22 cellular contexts compared by ENCODE assay signal in the genomic region with DNA sequence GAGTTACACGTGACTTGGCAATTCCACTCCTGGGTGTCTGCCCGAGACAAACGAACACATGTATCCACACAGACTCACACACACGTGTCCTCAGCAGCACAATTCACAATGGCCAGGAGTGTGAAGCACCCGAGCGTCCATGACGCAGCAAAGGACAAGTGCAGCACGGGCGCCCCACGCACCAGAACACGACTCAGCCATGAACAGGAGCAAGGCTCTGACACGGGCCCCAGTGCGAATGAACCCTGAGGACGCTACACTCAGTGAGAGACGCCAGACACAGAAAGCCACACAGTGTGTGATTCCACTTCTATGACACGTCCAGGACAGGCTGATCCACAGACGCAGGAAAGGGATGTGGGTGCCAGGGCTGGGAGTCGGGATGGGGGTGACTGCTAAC. TPM values are rescaled to one million over a fixed set of nuclear protein-coding genes. Genes with fewer than 3 reads are reported as not detected.
DNase-seq lines count a peak whose midpoint lies in the region; ATAC-seq and TF ChIP-seq lines count a peak whose summit lies in the region.
"Had no signal": no experiment of that assay in that cellular context is flagged by ENCODE, and none has a peak within 500 bp of the region (broad histone marks: within the 10 kb centered on the region; RNA-seq: fewer than 3 reads in every experiment).

No MANE protein-coding gene starts in this region.

- H3K27me3 Mint-ChIP-seq in T-helper 17 cell (no peaks in the 10 kb centered on the region), chondrocyte (ENCODE audit: low read depth) (no peaks in the 10 kb centered on the region), H9 (ENCODE audit: low read depth) (no peaks in the 10 kb centered on the region)
- H3K27me3 Mint-ChIP-seq: CD4-positive, alpha-beta memory T cell had no signal

- no peak overlapping the region for H2AFZ ChIP-seq in H9 (ENCODE audit: low read length)
- H2AFZ ChIP-seq: GM23248 had no signal

- no peak overlapping the region for H4K5ac ChIP-seq in H9 (ENCODE audit: insufficient read length, low read depth, low read length)

- H4K8ac ChIP-seq in H9 (replicated peaks; ENCODE audit: insufficient read length, low read depth, low read length): no peak overlapping the region

- H3K79me1 ChIP-seq in H9 (ENCODE audit: insufficient read depth, low read depth, low read length, poor library complexity, severe bottlenecking): no peaks in the 10 kb centered on the region

- H3K4me1 ChIP-seq in H9 (ENCODE audit: insufficient read depth, low read length): no peaks in the 10 kb centered on the region
- H3K4me1 ChIP-seq: A549, HAP-1 had no signal

- H3K23ac ChIP-seq in H9 (ENCODE audit: insufficient read length, low read depth, low read length): no peak overlapping the region

- H3K27ac Mint-ChIP-seq in T-helper 17 cell (peak overlapping the region; percentile 62), chondrocyte (ENCODE audit: unreplicated experiment) (peak overlapping the region; percentile 73), H9 (no peak overlapping the region)
- H3K27ac Mint-ChIP-seq: CD4-positive, alpha-beta memory T cell; HFFc6 had no signal

- H3K4me1 Mint-ChIP-seq in T-helper 17 cell (peaks cover 9% of the 10 kb centered on the region), chondrocyte (ENCODE audit: low read depth) (peaks cover 17% of the 10 kb centered on the region), H9 (peaks cover 3 to 7% of the 10 kb centered on the region in 2 experiments; a peak in 1 of 4 replicates)

- H3K23me2 ChIP-seq in H9 (ENCODE audit: insufficient read length, low read depth, low read length, poor library complexity, severe bottlenecking): no peaks in the 10 kb centered on the region

- no CpG with 5 or more reads among the region's 18 CpGs for WGBS in H9 (ENCODE audit: extremely low coverage, insufficient read length, low lambda C conversion rate)

- no peaks in the 10 kb centered on the region for H3K9me3 Mint-ChIP-seq in chondrocyte (ENCODE audit: low read depth)
- H3K9me3 Mint-ChIP-seq in H9: no peaks in the 10 kb centered on the region
- H3K9me3 Mint-ChIP-seq: CD4-positive, alpha-beta memory T cell; HFFc6 had no signal

- no peaks in the 10 kb centered on the region for H3K9me3 ChIP-seq in T-helper 17 cell (ENCODE audit: control insufficient read depth, low read length, poor library complexity, severe bottlenecking)
- H3K9me3 ChIP-seq in H9 (ENCODE audit: control insufficient read depth, low read depth, low read length): no peaks in the 10 kb centered on the region
- H3K9me3 ChIP-seq: A549, Caco-2, HAP-1 had no signal

- H4K20me1 ChIP-seq in H9 (ENCODE audit: control insufficient read depth, insufficient read depth, insufficient read length): peaks cover 4% of the 10 kb centered on the region

- no peak overlapping the region for H2BK12ac ChIP-seq in H9 (ENCODE audit: insufficient read length, low read depth, low read length)

- H3K27me3 ChIP-seq in H9 (ENCODE audit: insufficient read depth, low read length): no peaks in the 10 kb centered on the region

- H3K4me2 ChIP-seq in H9 (ENCODE audit: insufficient read depth, insufficient read length, low read length): no peak overlapping the region
- H3K4me2 ChIP-seq: A549 had no signal

- no peak overlapping the region for H3K56ac ChIP-seq in H9 (ENCODE audit: insufficient read length, low read depth, low read length)

- no peak overlapping the region for H3K27ac ChIP-seq in H9 (ENCODE audit: insufficient read length, low read depth, low read length)
- H3K27ac ChIP-seq: A549, GM23248 had no signal

- no peak overlapping the region for H2BK20ac ChIP-seq in H9 (ENCODE audit: low read depth, low read length, poor library complexity, severe bottlenecking)

- no peak for TF ChIP-seq CTCF in chondrocyte (IDR thresholded peaks at IDR 0.05)
- no peak for TF ChIP-seq CTCF in H9 (conservative IDR thresholded peaks at IDR 0.05)

- H3K36me3 Mint-ChIP-seq in T-helper 17 cell (ENCODE audit: low read depth): no peaks in the 10 kb centered on the region
- H3K36me3 Mint-ChIP-seq in chondrocyte (ENCODE audit: low read depth): peaks cover 19% of the 10 kb centered on the region
- H3K36me3 Mint-ChIP-seq in H9 (ENCODE audit: insufficient read depth in 1 of 3, low read depth in 3 of 3): peaks cover 15 to 45% (median 31%) of the 10 kb centered on the region in 3 experiments

- no peak overlapping the region for H2AK5ac ChIP-seq in H9 (ENCODE audit: insufficient read length, low read length)

- peak; percentile 36 for DNase-seq in G401 (ENCODE audit: low spot score)
- DNase-seq in T-helper 17 cell: no peak
- DNase-seq in chondrocyte (ENCODE audit: low spot score): no peak
- no peak for DNase-seq in amygdala (lab: John Stamatoyannopoulos, UW)
- no peak for DNase-seq in NCI-H446 (lab: John Stamatoyannopoulos, UW)
- no peak for DNase-seq in H9
- DNase-seq: 8988T, ACHN, AML-193, C1 segment of cervical spinal cord, Caco-2, DMS153, DND-41, GDM1, GM23248, HFFc6 had no signal

- no peak overlapping the region for H3K18ac ChIP-seq in H9 (ENCODE audit: insufficient read length, low read depth, low read length)

- in situ Hi-C loops in G401 (cut with HindIII; ENCODE audit: low sequenced_read_pairs): no loop called here

- no peak overlapping the region for H2BK120ac ChIP-seq in H9 (ENCODE audit: low read depth, low read length, poor library complexity, severe bottlenecking)

- H3K4me3 Mint-ChIP-seq in T-helper 17 cell (no peak overlapping the region), chondrocyte (ENCODE audit: unreplicated experiment) (no peak overlapping the region), H9 (no peak overlapping the region; a peak in 1 of 5 replicates)
- H3K4me3 Mint-ChIP-seq: CD4-positive, alpha-beta memory T cell; HFFc6 had no signal

- ATAC-seq in T-helper 17 cell: no peak
- ATAC-seq in HG03175 (IDR thresholded peaks at IDR 0.05; ENCODE audit: unreplicated experiment): no peak
- ATAC-seq: A549, GM12878 had no signal

- no peak overlapping the region for H3K9ac ChIP-seq in H9 (ENCODE audit: extremely low read depth, insufficient read length, low read length)
- H3K9ac ChIP-seq: GM23248 had no signal

- no peak overlapping the region for H3T11ph ChIP-seq in H9 (ENCODE audit: low read length)

- no peak overlapping the region for H2BK5ac ChIP-seq in H9 (ENCODE audit: insufficient read length, low read length)

- no peak overlapping the region for H2BK15ac ChIP-seq in H9 (ENCODE audit: low read depth, low read length)

- H3K79me2 ChIP-seq in H9 (ENCODE audit: insufficient read depth, low read length): no peaks in the 10 kb centered on the region

- no peak overlapping the region for H4K91ac ChIP-seq in H9 (ENCODE audit: insufficient read length, low read depth, low read length)

- no peak overlapping the region for H3K4ac ChIP-seq in H9 (ENCODE audit: low read depth, low read length)

- no peak overlapping the region for H3K14ac ChIP-seq in H9 (ENCODE audit: insufficient read depth, low read length)

RNA-seq across cellular contexts. Expression of a gene that starts 36.4 kb away (rescaled TPM):
- 5.3 and 13.0 TPM in 2 replicates for total RNA-seq in G401 (2014; rRNA removed; shearing (Covaris generic))
- 10 to 100 TPM; 21.7 to 23.7 TPM for total RNA-seq in T-helper 17 cell
- 81.0 to 98.4 TPM (median 85.5 TPM) in 3 replicates for total RNA-seq in chondrocyte
- total RNA-seq in H9 (2021): 41.7 and 42.2 TPM in 2 replicates

RNA-seq across cellular contexts. Expression of a gene that starts 37.2 kb away (rescaled TPM):
- total RNA-seq in G401 (2014; rRNA removed; shearing (Covaris generic)): 43.3 and 47.8 TPM in 2 replicates
- total RNA-seq in T-helper 17 cell: 10 to 100 TPM; 32.8 to 34.4 TPM
- total RNA-seq in chondrocyte: 18.6 to 22.0 TPM (median 19.5 TPM) in 3 replicates
- total RNA-seq in H9 (2021): 35.9 and 37.3 TPM in 2 replicates

RNA-seq across cellular contexts. Expression of a gene that starts 44.3 kb away (rescaled TPM):
- 12.4 and 15.1 TPM in 2 replicates for total RNA-seq in G401 (2014; rRNA removed; shearing (Covaris generic))
- total RNA-seq in T-helper 17 cell: 10 to 100 TPM; 13.4 to 14.2 TPM
- not detected in 3 replicates for total RNA-seq in chondrocyte
- total RNA-seq in H9 (2021): 27.3 and 27.9 TPM in 2 replicates
- total RNA-seq: GM23248, H4, HFFc6 had no signal

RNA-seq across cellular contexts. Expression of a gene that starts 57.2 kb away (rescaled TPM):
- total RNA-seq in G401 (2014; rRNA removed; shearing (Covaris generic)): 7.7 and 9.7 TPM in 2 replicates
- total RNA-seq in T-helper 17 cell (10 to 100 TPM in 1 of 2 donors, 1 to 10 TPM in 1; 1.0 to 10.4 TPM), chondrocyte (5.4 to 5.8 TPM in 2 of 3 replicates, not detected in the other), H9 (2021) (0.63 and 0.64 TPM in 2 replicates)
- total RNA-seq: GM12878, H4 had no signal

Comparison
In these comparisons a context has a peak if more than half of its experiments do, and no peak if none do; other contexts are left out.
1. H3K27ac Mint-ChIP-seq: peak in T-helper 17 cell (single experiment) and chondrocyte (single experiment); none in H9 (0 of 3).
2. RNA of a gene that starts 44.3 kb away (total RNA-seq): 27.3 to 27.9 TPM in H9, 13.4 to 14.2 TPM in T-helper 17 cell and 12.4 to 15.1 TPM in G401; not detected in chondrocyte; every median in the first group is over 10 times any median in the second.